In genomic region chr1:38297246-38297645, GRCh38 we compare ENCODE assay signal across 29 cellular contexts.
"Had no signal": no experiment of that assay in that cellular context is flagged by ENCODE, and none has a peak within 500 bp of the region (broad histone marks: within the 10 kb centered on the region; RNA-seq: fewer than 3 reads in every experiment).

No MANE protein-coding gene starts in this region.

- H3K9ac ChIP-seq: neural progenitor cell, parathyroid adenoma had no signal

- H3K79me2 ChIP-seq: parathyroid adenoma had no signal

- H3K4me2 ChIP-seq: neural progenitor cell, smooth muscle cell had no signal

- H3K4me1 ChIP-seq: parathyroid adenoma, psoas muscle, suprapubic skin, thyroid gland had no signal

- FAIRE-seq: urothelium cell line had no signal

- H2AFZ ChIP-seq: neural progenitor cell, parathyroid adenoma had no signal

- H3K27me3 ChIP-seq: neural progenitor cell, ovary, thyroid gland, tibial nerve, upper lobe of left lung, vagina had no signal

- H3K4me3 ChIP-seq: neural progenitor cell, ovary, psoas muscle, skin epidermis, smooth muscle cell, spleen, suprapubic skin, thoracic aorta, thyroid gland, tibial nerve, upper lobe of left lung, vagina had no signal

- ATAC-seq: natural killer cell; psoas muscle; right cardiac atrium; sciatic nerve; stimulated activated memory B cell treated with anti-CD40 and anti-IgM and Interleukin-4, amounts not matched to agents 10 μg/mL and 1 μg/mL and 100 μg/mL, for 72 hours; stimulated activated naive CD8-positive, alpha-beta T cell treated with anti-CD3 and anti-CD28 coated beads, Interleukin-15, amount 100 ng/mL, for 72 hours; stimulated activated naive CD8-positive, alpha-beta T cell treated with anti-CD3 and anti-CD28 coated beads, Interleukin-15, Interleukin-2, amounts not matched to agents 100 U/mL and 50 U/mL, for 24 hours had no signal

- H3K27ac ChIP-seq: neural progenitor cell, ovary, parathyroid adenoma, psoas muscle, skin epidermis, spleen, suprapubic skin, thoracic aorta, thyroid gland, tibial nerve, upper lobe of left lung, vagina had no signal

- H3K36me3 ChIP-seq: neural progenitor cell, ovary, spleen, suprapubic skin, thoracic aorta, thyroid gland, tibial nerve, upper lobe of left lung, vagina had no signal

- DNase-seq: natural killer cell; occipital lobe; ovary; posterior cingulate gyrus; psoas muscle; right cardiac atrium; spleen; stimulated activated CD4-positive, alpha-beta T cell treated with anti-CD3 and anti-CD28 coated beads, Interleukin-12 subunit alpha, Interleukin-12 subunit beta, amount 100 ng/mL, for 4 hours; stimulated activated CD4-positive, alpha-beta T cell treated with anti-CD3 and anti-CD28 coated beads, Interleukin-1b, Interleukin-23, amount 100 ng/mL, for 48 hours; stimulated activated CD4-positive, alpha-beta T cell treated with anti-CD3 and anti-CD28 coated beads, Interleukin-4, amount 100 ng/mL, for 1 hour; stimulated activated CD4-positive, alpha-beta T cell treated with anti-CD3 and anti-CD28 coated beads, Interleukin-4, amount 100 ng/mL, for 4 hours; stimulated activated CD8-positive, alpha-beta memory T cell treated with anti-CD3 and anti-CD28 coated beads, Interleukin-4, amount 100 ng/mL, for 48 hours; stimulated activated naive CD4-positive, alpha-beta T cell; stimulated activated naive CD8-positive, alpha-beta T cell treated with anti-CD3 and anti-CD28 coated beads, Interleukin-15, amount 100 ng/mL, for 72 hours; stimulated activated naive CD8-positive, alpha-beta T cell treated with anti-CD3 and anti-CD28 coated beads, Interleukin-15, Interleukin-2, amounts not matched to agents 100 U/mL and 50 U/mL, for 24 hours; thyroid gland; trophoblast cell had no signal

- H3K9me3 ChIP-seq: ovary, psoas muscle, suprapubic skin, thoracic aorta, thyroid gland, tibial nerve, upper lobe of left lung, vagina had no signal
